In genomic region chr16:787261-787966, GRCh38 we compare ENCODE assay signal across 8 cellular contexts. TPM values are rescaled to one million over a fixed set of nuclear protein-coding genes. Genes with fewer than 3 reads are reported as not detected.
DNase-seq lines count a peak whose midpoint lies in the region; ATAC-seq and TF ChIP-seq lines count a peak whose summit lies in the region.

No MANE protein-coding gene starts in this region.

- H3K27me3 ChIP-seq in Caco-2 (replicated peaks; ENCODE audit: control insufficient read depth, insufficient read depth, low read length) (no peaks in the 10 kb centered on the region), duodenal mucosa (ENCODE audit: control insufficient read depth in 1 of 2, insufficient read depth in 2 of 2, low read length in 2 of 2) (peaks cover 8 to 11% of the 10 kb centered on the region in 2 donors), neuronal stem cell (ENCODE audit: control insufficient read depth in 3 of 3, insufficient read depth in 3 of 3, low read depth in 1 of 3, low read length in 3 of 3) (peaks cover 0 to 3% (median 0%) of the 10 kb centered on the region in 3 experiments)

- H3K4me3 ChIP-seq in Caco-2 (ENCODE audit: low read depth, low read length) (peak overlapping the region; percentile 95), LNCaP clone FGC (ENCODE audit: low read depth, low read length) (peak overlapping the region; percentile 97), duodenal mucosa (ENCODE audit: low read depth in 1 of 2, low read length in 2 of 2) (peak overlapping the region; percentile 79 to 93), neuronal stem cell (ENCODE audit: low read length in 2 of 2) (peak overlapping the region; percentile 75 to 98)

- no peak overlapping the region for H2AFZ ChIP-seq in neuronal stem cell (ENCODE audit: low read length)

- DNase-seq in Caco-2 (no peak), LNCaP clone FGC (ENCODE audit: low read depth) (no peak), neuronal stem cell (ENCODE audit: low spot score) (no peak), KG1 (lab: John Stamatoyannopoulos, UW) (no peak), LoVo (ENCODE audit: low spot score) (no peak), iPS-NIHi11 (ENCODE audit: low spot score) (no peak)

- peak overlapping the region; percentile 72 for H4K8ac ChIP-seq in neuronal stem cell (ENCODE audit: low read depth, low read length)

- peak overlapping the region; percentile 82 for H3K4me3 Mint-ChIP-seq in Caco-2 (ENCODE audit: unreplicated experiment)

- WGBS in neuronal stem cell (ENCODE audit: extremely low coverage in 2 of 2, insufficient read length in 2 of 2, insufficient replicate concordance in 1 of 2), 2 donors, result no CpG with 5 or more reads among the region's 48 CpGs

- intact Hi-C loops in Caco-2 (cut with micrococcal nuclease; ENCODE audit: unreplicated experiment), result loop anchor here (5.0 to 10.0 kb wide), 2 partner anchors 45 to 73 kb away; partner anchors contain the start of genes CIAO3 and METRN

- H3K9me3 ChIP-seq in Caco-2, result no peaks in the 10 kb centered on the region
- no peaks in the 10 kb centered on the region for H3K9me3 ChIP-seq in duodenal mucosa (ENCODE audit: control insufficient read depth in 1 of 2, low read length in 2 of 2)
- no peaks in the 10 kb centered on the region for H3K9me3 ChIP-seq in neuronal stem cell (replicated peaks in 1 of 2; ENCODE audit: control insufficient read depth in 2 of 2, insufficient read depth in 1 of 2, low read depth in 1 of 2, low read length in 2 of 2)

- H3K36me3 ChIP-seq in Caco-2 (ENCODE audit: control insufficient read depth, insufficient read depth, low read length) (peaks cover 3% of the 10 kb centered on the region; the same call in 1 of the 2 replicates), duodenal mucosa (ENCODE audit: control insufficient read depth in 1 of 2, insufficient read depth in 2 of 2, low read length in 2 of 2) (peaks cover 2 to 16% of the 10 kb centered on the region in 2 donors), neuronal stem cell (replicated peaks in 1 of 2; ENCODE audit: control insufficient read depth in 2 of 2, insufficient read depth in 2 of 2, low read length in 2 of 2) (peaks cover 34 to 49% of the 10 kb centered on the region in 2 donors)

- POLR2A ChIA-PET in Caco-2 (lab: Charles Lee), result interaction anchor here (0.9 to 1.4 kb wide), 5 partner anchors 16 to 312 kb away, joined by 3 to 12 read pairs (median 8); partner anchors contain the start of genes ANTKMT and CIAO3

- peak overlapping the region; percentile 78 for H2AK5ac ChIP-seq in neuronal stem cell (ENCODE audit: low read depth, low read length)

- H3K14ac ChIP-seq in neuronal stem cell (ENCODE audit: low read length), result peak overlapping the region; percentile 39

- no peaks in the 10 kb centered on the region for H3K27me3 Mint-ChIP-seq in Caco-2 (ENCODE audit: insufficient read depth, unreplicated experiment)

- no peak overlapping the region for H3K4ac ChIP-seq in neuronal stem cell (ENCODE audit: low read length)

- no peak overlapping the region for H2BK5ac ChIP-seq in neuronal stem cell (ENCODE audit: low read length)

- no peaks in the 10 kb centered on the region for H3K9me3 Mint-ChIP-seq in Caco-2 (ENCODE audit: unreplicated experiment)

- H4K91ac ChIP-seq in neuronal stem cell (ENCODE audit: low read depth, low read length, poor library complexity), result no peak overlapping the region

- H2BK120ac ChIP-seq in neuronal stem cell (ENCODE audit: low read depth, low read length), result no peak overlapping the region

- TF ChIP-seq CTCF in Caco-2 (IDR thresholded peaks at IDR 0.05; ENCODE audit: insufficient read depth in 1 of 2, low read depth in 1 of 2, low read length in 1 of 2, severe bottlenecking in 1 of 2, unreplicated experiment in 1 of 2) (no peak), LNCaP clone FGC (IDR thresholded peaks at IDR 0.05; ENCODE audit: control insufficient read depth, extremely low read depth, insufficient read depth) (no peak)

- peaks cover 54% of the 10 kb centered on the region for H3K79me1 ChIP-seq in neuronal stem cell (ENCODE audit: low read depth, low read length)

- H3K9ac ChIP-seq in duodenal mucosa (ENCODE audit: low read depth in 1 of 2, low read length in 2 of 2) (peak overlapping the region; percentile 79), neuronal stem cell (ENCODE audit: low read depth, low read length, poor library complexity) (peak overlapping the region; percentile 97)

- H3K23ac ChIP-seq in neuronal stem cell (ENCODE audit: low read depth, low read length, poor library complexity), result peak overlapping the region; percentile 81

- no peak overlapping the region for H3K27ac ChIP-seq in duodenal mucosa (ENCODE audit: low read depth, low read length)
- no peak overlapping the region for H3K27ac ChIP-seq in neuronal stem cell (replicated peaks; ENCODE audit: low read length)

- H2BK15ac ChIP-seq in neuronal stem cell (ENCODE audit: low read length), result no peak overlapping the region

- ATAC-seq in HG03521 (IDR thresholded peaks at IDR 0.05; ENCODE audit: unreplicated experiment), result no peak

- H3K4me2 ChIP-seq in neuronal stem cell (ENCODE audit: insufficient read depth, low read length, poor library complexity, severe bottlenecking), result peak overlapping the region; percentile 89

- no TSS peak for BruUV-seq in Caco-2 (replicated peaks; lab: Mats Ljungman, UMichigan)

- no peaks in the 10 kb centered on the region for H3K4me1 Mint-ChIP-seq in Caco-2 (ENCODE audit: low read depth, unreplicated experiment)

- CTCF ChIA-PET in Caco-2 (lab: Charles Lee), result interaction anchor here (0.6 kb wide), 1 partner anchor 44 kb away, joined by 6 read pairs; no protein-coding TSS in a partner anchor

- peaks cover 40% of the 10 kb centered on the region for H3K36me3 Mint-ChIP-seq in Caco-2 (ENCODE audit: insufficient read depth, unreplicated experiment)

- no peak overlapping the region for H3K18ac ChIP-seq in neuronal stem cell (ENCODE audit: low read length)

- H3K27ac Mint-ChIP-seq in Caco-2 (ENCODE audit: unreplicated experiment), result no peak overlapping the region

- H3K4me1 ChIP-seq in Caco-2 (peaks cover 11% of the 10 kb centered on the region; the same call in 1 of the 2 replicates), duodenal mucosa (ENCODE audit: control insufficient read depth in 1 of 2, insufficient read depth in 2 of 2, low read length in 2 of 2) (peaks cover 8 to 31% of the 10 kb centered on the region in 2 donors), neuronal stem cell (ENCODE audit: control insufficient read depth in 2 of 2, insufficient read depth in 1 of 2, low read depth in 1 of 2, low read length in 2 of 2) (peaks cover 8 to 9% of the 10 kb centered on the region in 2 donors)

- H2BK12ac ChIP-seq in neuronal stem cell (ENCODE audit: low read length), result no peak overlapping the region

RNA-seq across cellular contexts. Expression of gene RPUSD1, which starts 0.8 kb away (rescaled TPM):
- 42.2 and 44.0 TPM in 2 replicates for total RNA-seq in Caco-2 (2022)
- polyA plus RNA-seq in neuronal stem cell (2013, experiment 1 of 2), result 14.5 TPM
- 15.3 TPM for polyA plus RNA-seq in neuronal stem cell (2013, experiment 2 of 2)

RNA-seq across cellular contexts. Expression of gene CHTF18, which starts 1.0 kb away (rescaled TPM):
- total RNA-seq in Caco-2 (2022), result 97.6 and 102 TPM in 2 replicates
- 77.3 TPM for polyA plus RNA-seq in neuronal stem cell (2013, experiment 1 of 2)
- 69.6 TPM for polyA plus RNA-seq in neuronal stem cell (2013, experiment 2 of 2)

RNA-seq across cellular contexts. Expression of gene GNG13, which starts 13.1 kb away (rescaled TPM):
- not detected in 2 replicates for total RNA-seq in Caco-2 (2022)
- 0.52 TPM for polyA plus RNA-seq in neuronal stem cell (2013, experiment 1 of 2)
- polyA plus RNA-seq in neuronal stem cell (2013, experiment 2 of 2), result 0.51 TPM

RNA-seq across cellular contexts. Expression of gene MSLN, which starts 26.9 kb away (rescaled TPM):
- total RNA-seq in Caco-2 (2022), result 0.36 and 0.39 TPM in 2 replicates
- polyA plus RNA-seq in neuronal stem cell (2013, experiment 1 of 2), result 0.33 TPM
- polyA plus RNA-seq in neuronal stem cell (2013, experiment 2 of 2), result 0.43 TPM

RNA-seq across cellular contexts. Expression of gene CIAO3, which starts 46.6 kb away (rescaled TPM):
- total RNA-seq in Caco-2 (2022), result 42.9 and 44.5 TPM in 2 replicates
- 14.9 TPM for polyA plus RNA-seq in neuronal stem cell (2013, experiment 1 of 2)
- 15.0 TPM for polyA plus RNA-seq in neuronal stem cell (2013, experiment 2 of 2)
